8 cellular contexts compared by ENCODE assay signal in genomic region chr14:70188292-70188607, GRCh38. TPM values are rescaled to one million over a fixed set of nuclear protein-coding genes. Genes with fewer than 3 reads are reported as not detected.
DNase-seq lines count a peak whose midpoint lies in the region; ATAC-seq, FAIRE-seq and TF ChIP-seq lines count a peak whose summit lies in the region.

No MANE protein-coding gene starts in this region.

- DNase-seq in AG09309 (ENCODE audit: low read depth) (no peak), UCSD-AML1 (lab: John Stamatoyannopoulos, UW; ENCODE audit: unreplicated experiment) (peak; percentile 40), glutamatergic neuron (no peak), D721Med (ENCODE audit: insufficient read length, low spot score) (no peak), uterus (no peak)

- H3K9me3 ChIP-seq in skeletal muscle tissue (ENCODE audit: control insufficient read depth in 3 of 3, low read length in 3 of 3): no peaks in the 10 kb centered on the region
- no peaks in the 10 kb centered on the region for H3K9me3 ChIP-seq in uterus

- peak overlapping the region; percentile 98 to 99 (median 98) for H3K9ac ChIP-seq in skeletal muscle tissue (ENCODE audit: low read depth in 1 of 3, low read length in 3 of 3)

- H3K4me3 ChIP-seq in AG09309 (ENCODE audit: control insufficient read depth, low read depth, low read length) (peak overlapping the region; percentile 49), skeletal muscle tissue (ENCODE audit: low read length in 3 of 3) (peak overlapping the region; percentile 85 to 98 (median 95)), uterus (peak overlapping the region in 1 of 2 donors; percentile 7)

- intact Hi-C loops in uterus (cut with DNase I; ENCODE audit: low total_unique reads): no loop called here

- H3K36me3 ChIP-seq in skeletal muscle tissue (ENCODE audit: control insufficient read depth in 3 of 3, insufficient read depth in 3 of 3, low read length in 3 of 3) (no peaks in the 10 kb centered on the region), uterus (no peaks in the 10 kb centered on the region)

- peaks cover 2% of the 10 kb centered on the region for H3K4me1 Mint-ChIP-seq in glutamatergic neuron (ENCODE audit: low read depth, unreplicated experiment)

- ATAC-seq in GM19463 (IDR thresholded peaks at IDR 0.05; ENCODE audit: unreplicated experiment) (peak; percentile 10), HG02840 (IDR thresholded peaks at IDR 0.05; ENCODE audit: low FRiP score, unreplicated experiment) (no peak)

- peaks cover 10% of the 10 kb centered on the region for H3K9me3 Mint-ChIP-seq in glutamatergic neuron (ENCODE audit: unreplicated experiment)

- H3K36me3 Mint-ChIP-seq in glutamatergic neuron (ENCODE audit: unreplicated experiment): no peaks in the 10 kb centered on the region

- H3K27me3 Mint-ChIP-seq in glutamatergic neuron (ENCODE audit: unreplicated experiment): peaks cover 7% of the 10 kb centered on the region

- peaks cover 28 to 67% (median 40%) of the 10 kb centered on the region in 3 donors for H3K4me1 ChIP-seq in skeletal muscle tissue (ENCODE audit: control insufficient read depth in 3 of 3, insufficient read depth in 3 of 3, low read length in 3 of 3)
- no peaks in the 10 kb centered on the region for H3K4me1 ChIP-seq in uterus

- H3K4me3 Mint-ChIP-seq in glutamatergic neuron (ENCODE audit: unreplicated experiment): peak overlapping the region; percentile 98

- H3K27ac Mint-ChIP-seq in glutamatergic neuron (ENCODE audit: unreplicated experiment): no peak overlapping the region

- TF ChIP-seq POLR2A in uterus (IDR thresholded peaks at IDR 0.05): no peak

- peaks cover 2 to 12% (median 3%) of the 10 kb centered on the region in 3 donors for H3K27me3 ChIP-seq in skeletal muscle tissue (ENCODE audit: control insufficient read depth in 3 of 3, insufficient read depth in 3 of 3, low read length in 3 of 3)
- no peaks in the 10 kb centered on the region for H3K27me3 ChIP-seq in uterus

- H3K27ac ChIP-seq in skeletal muscle tissue (ENCODE audit: low read depth, low read length) (peak overlapping the region; percentile 99), uterus (no peak overlapping the region)

- TF ChIP-seq CTCF in AG09309 (IDR thresholded peaks at IDR 0.05; ENCODE audit: control insufficient read depth, insufficient read depth, low read depth, low read length, missing control alignments): no peak
- TF ChIP-seq CTCF in glutamatergic neuron (IDR thresholded peaks at IDR 0.05; ENCODE audit: partially characterized antibody, unreplicated experiment): no peak
- TF ChIP-seq CTCF in D721Med (IDR thresholded peaks at IDR 0.05; ENCODE audit: insufficient read depth, missing control alignments): no peak
- no peak for TF ChIP-seq CTCF in uterus (IDR thresholded peaks at IDR 0.05)

- no peak for FAIRE-seq in D721Med (lab: Jason Lieb, UNC)

RNA-seq across cellular contexts. Expression of gene SLC8A3, which starts 0.5 kb away (rescaled TPM):
- total RNA-seq in glutamatergic neuron (ENCODE audit: unreplicated experiment) (9.8 TPM), skeletal muscle tissue (13.0 TPM), uterus (1 to 10 TPM in 2 of 4 donors, under 1 TPM in 1, not detected in 1; 0.85 to 1.8 (median 1.0) TPM)
